13 cellular contexts compared by ENCODE assay signal in the genomic region with DNA sequence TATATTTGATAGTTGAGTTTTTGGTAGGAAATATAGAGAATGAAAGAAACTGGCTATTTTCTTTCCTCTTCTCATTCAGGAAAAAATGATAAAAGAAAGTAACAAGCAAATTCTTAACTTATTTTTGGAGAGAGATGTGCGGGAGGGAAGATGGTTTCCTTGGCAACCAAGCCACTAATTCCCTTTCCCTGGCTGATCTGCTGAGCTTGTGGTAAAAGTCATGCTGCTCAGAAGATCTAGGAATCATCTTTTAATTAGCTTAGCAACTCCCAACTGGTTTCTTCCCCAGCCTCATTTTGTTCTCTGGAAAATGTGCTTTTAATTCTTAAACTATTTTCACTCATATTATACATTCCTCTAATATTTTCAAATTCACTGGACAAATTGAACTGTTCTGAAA.
"Had no signal": no experiment of that assay in that cellular context is flagged by ENCODE, and none has a peak within 500 bp of the region (broad histone marks: within the 10 kb centered on the region; RNA-seq: fewer than 3 reads in every experiment).

No MANE protein-coding gene starts in this region.

- H3K4me3 ChIP-seq: esophagus muscularis mucosa, psoas muscle, right lobe of liver, suprapubic skin had no signal

- DNase-seq: activated CD4-positive, alpha-beta memory T cell treated with anti-CD3 and anti-CD28 coated beads, Interleukin-2, amount 10 ng/mL, durations not matched to agents 7 days and 5 days; activated CD4-positive, alpha-beta T cell treated with anti-CD3 and anti-CD28 coated beads for 4 hours; activated effector memory CD4-positive, alpha-beta T cell treated with Interleukin-2 at 50 U/mL for 16 hours; activated naive CD4-positive, alpha-beta T cell treated with anti-CD3 and anti-CD28 coated beads, Interleukin-2, amount 50 U/mL, for 16 hours; activated T-cell treated with anti-CD3 and anti-CD28 coated beads, Interleukin-2, amount 50 U/mL, for 4 hours; amniotic stem cell; immature natural killer cell; psoas muscle; right lobe of liver had no signal

- FAIRE-seq: frontal cortex had no signal

- ATAC-seq: activated T-cell treated with anti-CD3 and anti-CD28 coated beads, Interleukin-2, amount 50 U/mL, for 4 hours; psoas muscle; right lobe of liver; WTC11 had no signal
